Comparison of ENCODE assay signal across 9 cellular contexts in the genomic region with DNA sequence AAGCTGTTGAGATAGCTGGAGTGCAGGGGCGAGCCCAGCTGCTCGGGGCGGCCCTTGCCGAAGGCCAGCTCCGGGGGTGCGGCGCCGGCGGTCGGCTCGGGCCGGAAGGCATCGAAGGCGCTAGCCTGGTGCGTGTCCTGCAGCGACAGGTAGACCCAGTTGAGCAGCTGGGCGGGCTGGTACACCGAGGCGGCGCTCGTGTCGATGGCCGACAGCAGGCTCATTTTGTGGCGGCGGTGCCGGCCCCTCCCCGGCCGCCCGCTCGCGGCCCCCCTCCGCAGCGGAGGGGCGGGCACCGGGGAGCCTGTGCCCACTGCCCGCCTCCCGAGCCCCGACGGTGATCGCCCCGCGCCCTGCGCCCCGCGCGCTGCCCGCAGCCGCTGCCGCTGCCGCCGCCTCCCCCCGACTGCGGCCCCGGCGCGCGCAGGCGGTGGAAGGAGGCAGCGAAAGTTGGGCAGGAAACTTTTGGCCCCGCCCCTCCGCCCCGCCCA. TPM values are rescaled to one million over a fixed set of nuclear protein-coding genes. Genes with fewer than 3 reads are reported as not detected.
DNase-seq lines count a peak whose midpoint lies in the region; ATAC-seq, FAIRE-seq and TF ChIP-seq lines count a peak whose summit lies in the region.
"Had no signal": no experiment of that assay in that cellular context is flagged by ENCODE, and none has a peak within 500 bp of the region (broad histone marks: within the 10 kb centered on the region; RNA-seq: fewer than 3 reads in every experiment).

A gene (minus strand): TSS at position 408 of the 491 bp plus-strand sequence. CDS start 184 bp downstream, at position 224.

- H3K4me1 Mint-ChIP-seq in activated CD8-positive, alpha-beta T cell treated with anti-CD3 and anti-CD28 coated beads for 36 hours (ENCODE audit: low read depth), result peaks cover 28% of the 10 kb centered on the region
- H3K4me1 Mint-ChIP-seq in glutamatergic neuron (ENCODE audit: low read depth, unreplicated experiment) (peaks cover 33% of the 10 kb centered on the region), osteocyte (ENCODE audit: unreplicated experiment) (peaks cover 66% of the 10 kb centered on the region)

- no peak for TF ChIP-seq POLR2A in GM12891 (IDR thresholded peaks at IDR 0.05; ENCODE audit: low read depth, low read length)

- CTCF ChIA-PET in activated CD8-positive, alpha-beta T cell treated with anti-CD3 and anti-CD28 coated beads for 36 hours (lab: Charles Lee), result interaction anchor here (0.7 to 1.6 kb wide), 5 partner anchors 23 to 122 kb away, joined by 3 to 5 read pairs (median 3); no protein-coding TSS in a partner anchor

- no peak for TF ChIP-seq CTCF in activated CD8-positive, alpha-beta T cell treated with anti-CD3 and anti-CD28 coated beads for 36 hours (IDR thresholded peaks at IDR 0.05)
- no peak for TF ChIP-seq CTCF in glutamatergic neuron (IDR thresholded peaks at IDR 0.05; ENCODE audit: partially characterized antibody, unreplicated experiment)
- no peak for TF ChIP-seq CTCF in osteocyte (IDR thresholded peaks at IDR 0.05)
- TF ChIP-seq CTCF in D721Med (IDR thresholded peaks at IDR 0.05; ENCODE audit: insufficient read depth, missing control alignments), result no peak

- H3K27ac Mint-ChIP-seq in activated CD8-positive, alpha-beta T cell treated with anti-CD3 and anti-CD28 coated beads for 36 hours, result peak within 1 kb of the TSS; percentile 26
- peak within 1 kb of the TSS; percentile 60 for H3K27ac Mint-ChIP-seq in glutamatergic neuron (ENCODE audit: unreplicated experiment)
- H3K27ac Mint-ChIP-seq in osteocyte (ENCODE audit: unreplicated experiment), result peak within 1 kb of the TSS; percentile 90

- POLR2A ChIA-PET in activated CD8-positive, alpha-beta T cell treated with anti-CD3 and anti-CD28 coated beads for 36 hours (lab: Charles Lee), result interaction anchor here (0.6 to 1.3 kb wide), 4 partner anchors 9 to 12 kb away, joined by 3 to 4 read pairs (median 3); no protein-coding TSS in a partner anchor

- H3K36me3 Mint-ChIP-seq in activated CD8-positive, alpha-beta T cell treated with anti-CD3 and anti-CD28 coated beads for 36 hours (ENCODE audit: low read depth), result no peaks in the 10 kb centered on the region
- H3K36me3 Mint-ChIP-seq in glutamatergic neuron (ENCODE audit: unreplicated experiment), result no peaks in the 10 kb centered on the region
- peaks cover 10% of the 10 kb centered on the region for H3K36me3 Mint-ChIP-seq in osteocyte (ENCODE audit: unreplicated experiment)

- no peaks in the 10 kb centered on the region for H3K9me3 Mint-ChIP-seq in activated CD8-positive, alpha-beta T cell treated with anti-CD3 and anti-CD28 coated beads for 36 hours
- H3K9me3 Mint-ChIP-seq in glutamatergic neuron (ENCODE audit: unreplicated experiment), result peaks cover 10% of the 10 kb centered on the region
- no peaks in the 10 kb centered on the region for H3K9me3 Mint-ChIP-seq in osteocyte (ENCODE audit: unreplicated experiment)

- DNase-seq in GM12891 (ENCODE audit: insufficient read length, low spot score), result peak; percentile 96
- peak; percentile 51 for DNase-seq in activated CD8-positive, alpha-beta T cell treated with anti-CD3 and anti-CD28 coated beads for 36 hours
- DNase-seq in glutamatergic neuron, result peak; percentile 38
- DNase-seq in osteocyte (ENCODE audit: extremely low spot score, unreplicated experiment), result no peak
- DNase-seq in globus pallidus (ENCODE audit: low spot score), result no peak
- no peak for DNase-seq in D721Med (ENCODE audit: insufficient read length, low spot score)

- intact Hi-C loops in activated CD8-positive, alpha-beta T cell treated with anti-CD3 and anti-CD28 coated beads for 36 hours (cut with micrococcal nuclease), result no loop called here

- H3K4me3 Mint-ChIP-seq in activated CD8-positive, alpha-beta T cell treated with anti-CD3 and anti-CD28 coated beads for 36 hours, result peak within 1 kb of the TSS; percentile 74
- H3K4me3 Mint-ChIP-seq in glutamatergic neuron (ENCODE audit: unreplicated experiment) (peak within 1 kb of the TSS; percentile 93), osteocyte (ENCODE audit: unreplicated experiment) (peak within 1 kb of the TSS; percentile 90)

- FAIRE-seq in GM12891 (lab: Jason Lieb, UNC) (no peak), D721Med (lab: Jason Lieb, UNC) (no peak)
- FAIRE-seq: colon had no signal

- peak; percentile 38 for ATAC-seq in GM21390 (IDR thresholded peaks at IDR 0.05; ENCODE audit: unreplicated experiment)
- peak; percentile 39 for ATAC-seq in HG03571 (IDR thresholded peaks at IDR 0.05; ENCODE audit: unreplicated experiment)
- peak; percentile 13 for ATAC-seq in activated CD8-positive, alpha-beta T cell treated with anti-CD3 and anti-CD28 coated beads for 36 hours

- peaks cover 12% of the 10 kb centered on the region for H3K27me3 Mint-ChIP-seq in activated CD8-positive, alpha-beta T cell treated with anti-CD3 and anti-CD28 coated beads for 36 hours
- H3K27me3 Mint-ChIP-seq in glutamatergic neuron (ENCODE audit: unreplicated experiment), result peaks cover 14% of the 10 kb centered on the region
- no peaks in the 10 kb centered on the region for H3K27me3 Mint-ChIP-seq in osteocyte (ENCODE audit: unreplicated experiment)

TF ChIP-seq in GM12891, 5 proteins besides CTCF, POLR2A, EP300 and RAD21:
- TF ChIP-seq POLR2AphosphoS5 (IDR thresholded peaks at IDR 0.05; ENCODE audit: low read depth, low read length) (no peak), TAF1 (IDR thresholded peaks at IDR 0.05; ENCODE audit: low read depth, low read length) (no peak), SPI1 (IDR thresholded peaks at IDR 0.05; ENCODE audit: low read depth, low read length) (no peak), PAX5 (IDR thresholded peaks at IDR 0.05; ENCODE audit: insufficient read depth, low read length, severe bottlenecking) (no peak), POU2F2 (IDR thresholded peaks at IDR 0.05; ENCODE audit: low read depth, low read length) (no peak)

RNA-seq across cellular contexts. Expression of the gene that starts here (rescaled TPM):
- polyA plus RNA-seq in GM12891 (2012; ENCODE audit: low read depth, missing spikeins), result 0.06 TPM
- total RNA-seq in activated CD8-positive, alpha-beta T cell treated with anti-CD3 and anti-CD28 coated beads for 36 hours, result 1 to 10 TPM; 1.0 to 1.7 TPM
- total RNA-seq in glutamatergic neuron (ENCODE audit: unreplicated experiment), result 3.0 TPM
- 85.7 and 88.3 TPM in 2 replicates for total RNA-seq in osteocyte

Comparison
In these comparisons a context has a peak if more than half of its experiments do, and no peak if none do; other contexts are left out.
1. RNA of the gene that starts here (total RNA-seq): 85.7 to 88.3 TPM in osteocyte; 3.0 TPM in glutamatergic neuron (single experiment) and 1.0 to 1.7 TPM in activated CD8-positive, alpha-beta T cell treated with anti-CD3 and anti-CD28 coated beads for 36 hours; every median in the first group is over 10 times any median in the second.
2. DNase-seq: peak in GM12891 (single experiment), activated CD8-positive, alpha-beta T cell treated with anti-CD3 and anti-CD28 coated beads for 36 hours (single experiment) and glutamatergic neuron (single experiment); none in osteocyte (single experiment), globus pallidus (single experiment) and D721Med (single experiment).
3. H3K27ac Mint-ChIP-seq: peak in every context shown above with its lines; median percentile 90 in osteocyte; 60 in glutamatergic neuron; 26 in activated CD8-positive, alpha-beta T cell treated with anti-CD3 and anti-CD28 coated beads for 36 hours.
4. Peak in every context shown above with its lines, with median percentiles within 50 percentile points of each other: ATAC-seq and H3K4me3 Mint-ChIP-seq.